Comparison of ENCODE assay signal across 25 cellular contexts in genomic region chr13:35836476-35836875, GRCh38.
A peak's percentile ranks its signal among the peaks of the same experiment; 100 is the strongest.
DNase-seq lines count a peak whose midpoint lies in the region; ATAC-seq and TF ChIP-seq lines count a peak whose summit lies in the region.
"Had no signal": no experiment of that assay in that cellular context is flagged by ENCODE, and none has a peak within 500 bp of the region (broad histone marks: within the 10 kb centered on the region; RNA-seq: fewer than 3 reads in every experiment).

No MANE protein-coding gene starts in this region.

- H3K23ac ChIP-seq in IMR-90 (ENCODE audit: low read depth, low read length) = no peak overlapping the region

- no peak for TF ChIP-seq RAD21 in IMR-90 (IDR thresholded peaks at IDR 0.05; ENCODE audit: low read length)

- CTCF ChIA-PET in IMR-90 (lab: Yijun Ruan, JAX) = no interaction called here

- H2BK20ac ChIP-seq in IMR-90 (ENCODE audit: low read depth, low read length) = no peak overlapping the region; the same call in 1 of the 2 replicates

- no peak overlapping the region for H3K4me3 Mint-ChIP-seq in nephron
- H3K4me3 Mint-ChIP-seq in activated T-cell treated with anti-CD3 and anti-CD28 coated beads, Interleukin-2, amount 50 U/mL, for 72 hours = no peak overlapping the region
- H3K4me3 Mint-ChIP-seq: CD4-positive, alpha-beta T cell; H9; HFFc6 had no signal

- no peak overlapping the region for H2AFZ ChIP-seq in IMR-90 (replicated peaks; ENCODE audit: low read length, poor library complexity)

- peaks cover 10% of the 10 kb centered on the region; the same call in 1 of the 2 replicates for H3K9me1 ChIP-seq in IMR-90 (ENCODE audit: insufficient read depth, low read length)

- no peaks in the 10 kb centered on the region for H4K20me1 ChIP-seq in IMR-90 (ENCODE audit: insufficient read depth, low read length)
- H4K20me1 ChIP-seq: BLaER1 had no signal

- in situ Hi-C loops in IMR-90 (cut with MboI; ENCODE audit: low sequenced_read_pairs) = no loop called here

- peaks cover 51% of the 10 kb centered on the region for H3K4me1 Mint-ChIP-seq in nephron
- no peaks in the 10 kb centered on the region for H3K4me1 Mint-ChIP-seq in activated T-cell treated with anti-CD3 and anti-CD28 coated beads, Interleukin-2, amount 50 U/mL, for 72 hours (ENCODE audit: low read depth)

- 100% methylated on average over 3 of the region's 7 CpGs; no CpG with 5 or more reads in 1 of the 2 experiments for WGBS in IMR-90 (ENCODE audit: extremely low coverage in 2 of 2, insufficient read length in 1 of 2), 2 experiments

- no peak overlapping the region for H4K91ac ChIP-seq in IMR-90 (ENCODE audit: insufficient read depth, low read depth, low read length)

- H3K36me3 ChIP-seq in IMR-90 (ENCODE audit: control insufficient read depth, insufficient read depth, low read length) (no peaks in the 10 kb centered on the region), vagina (no peaks in the 10 kb centered on the region)
- H3K36me3 ChIP-seq: BLaER1 had no signal

- no peak for ATAC-seq in IMR-90 (ENCODE audit: low read depth)
- no peak for ATAC-seq in activated T-cell treated with anti-CD3 and anti-CD28 coated beads, Interleukin-2, amount 50 U/mL, for 72 hours (replicated peaks in 1 of 2)

- H2AK5ac ChIP-seq in IMR-90 (ENCODE audit: low read depth, low read length) = no peak overlapping the region

- no peak overlapping the region for H2BK15ac ChIP-seq in IMR-90 (ENCODE audit: low read depth, low read length)

- dilution Hi-C loops in IMR-90 (cut with HindIII; ENCODE audit: low sequenced_read_pairs, unreplicated experiment) = no loop called here

- peak; percentile 19 for DNase-seq in EH (ENCODE audit: low read depth)
- no peak for DNase-seq in IMR-90
- no peak for DNase-seq in vagina (ENCODE audit: extremely low spot score in 2 of 2)
- DNase-seq in activated CD8-positive, alpha-beta memory T cell treated with anti-CD3 and anti-CD28 coated beads, Interleukin-2, amount 50 U/mL, for 48 hours = no peak
- DNase-seq in activated T-cell treated with anti-CD3 and anti-CD28 coated beads, Interleukin-2, amount 50 U/mL, for 72 hours = no peak
- no peak for DNase-seq in NCI-H1417 (lab: John Stamatoyannopoulos, UW)
- DNase-seq: CD4-positive, alpha-beta T cell; DMS79; GF-D8; H9; HFFc6; Karpas-422; NCI-H1092; NCI-H1436; NCI-H187; NCI-H2081 treated with DMSO at 0.1 percent for 48 hours; NCI-H2171; NCI-H226; NCI-H510A; NCI-H69; SHP77; T-helper 1 cell had no signal

- H3K18ac ChIP-seq in IMR-90 (ENCODE audit: low read depth, low read length) = no peak overlapping the region

- no peak overlapping the region for H3K14ac ChIP-seq in IMR-90 (replicated peaks; ENCODE audit: low read depth, low read length)

- no peak overlapping the region for H2BK5ac ChIP-seq in IMR-90 (ENCODE audit: low read depth, low read length, poor library complexity, severe bottlenecking)

- H3K36me3 Mint-ChIP-seq in nephron (ENCODE audit: low read depth) = no peaks in the 10 kb centered on the region
- no peaks in the 10 kb centered on the region for H3K36me3 Mint-ChIP-seq in activated T-cell treated with anti-CD3 and anti-CD28 coated beads, Interleukin-2, amount 50 U/mL, for 72 hours (ENCODE audit: insufficient read depth in 2 of 2)

- H3K9me3 ChIP-seq in IMR-90 (ENCODE audit: control insufficient read depth, insufficient read depth, low read length) (no peaks in the 10 kb centered on the region), vagina (no peaks in the 10 kb centered on the region)
- H3K9me3 ChIP-seq: BLaER1 had no signal

- no peak overlapping the region for H3K56ac ChIP-seq in IMR-90 (ENCODE audit: extremely low read depth, insufficient read depth, low read length)

- H3K4me1 ChIP-seq in IMR-90 (ENCODE audit: control insufficient read depth, insufficient read depth, low read length) (peaks cover 7% of the 10 kb centered on the region), vagina (no peaks in the 10 kb centered on the region)
- H3K4me1 ChIP-seq: BLaER1 had no signal

- no peak overlapping the region for H4K5ac ChIP-seq in IMR-90 (ENCODE audit: low read depth, low read length)

- H3K27ac ChIP-seq in IMR-90 (ENCODE audit: insufficient read depth, low read length) (no peak overlapping the region), vagina (peak overlapping the region; percentile 20)
- H3K27ac ChIP-seq: BLaER1, RWPE1 had no signal

- H3K79me1 ChIP-seq in IMR-90 (ENCODE audit: low read depth in 1 of 2, low read length in 2 of 2) = no peaks in the 10 kb centered on the region

- no peak overlapping the region for H2AK9ac ChIP-seq in IMR-90 (replicated peaks; ENCODE audit: low read depth, low read length, poor library complexity)

- H3K4ac ChIP-seq in IMR-90 (ENCODE audit: low read depth, low read length) = no peak overlapping the region

- H3K27ac Mint-ChIP-seq in nephron = peak overlapping the region; percentile 13 to 70 (median 63)
- H3K27ac Mint-ChIP-seq in activated T-cell treated with anti-CD3 and anti-CD28 coated beads, Interleukin-2, amount 50 U/mL, for 72 hours = no peak overlapping the region
- H3K27ac Mint-ChIP-seq: CD4-positive, alpha-beta T cell; H9; HFFc6 had no signal

- H3K9me3 Mint-ChIP-seq in nephron = no peaks in the 10 kb centered on the region
- H3K9me3 Mint-ChIP-seq in activated T-cell treated with anti-CD3 and anti-CD28 coated beads, Interleukin-2, amount 50 U/mL, for 72 hours = peaks cover 0 to 2% of the 10 kb centered on the region in 2 donors
- H3K9me3 Mint-ChIP-seq: CD4-positive, alpha-beta T cell; H9; HFFc6 had no signal

- no peaks in the 10 kb centered on the region for H3K27me3 ChIP-seq in IMR-90 (ENCODE audit: control insufficient read depth, insufficient read depth, low read length)
- no peaks in the 10 kb centered on the region for H3K27me3 ChIP-seq in vagina
- H3K27me3 ChIP-seq: BLaER1 had no signal

- H3K4me3 ChIP-seq in IMR-90 (ENCODE audit: insufficient read depth, low read depth, low read length) = no peak overlapping the region
- no peak overlapping the region for H3K4me3 ChIP-seq in vagina
- H3K4me3 ChIP-seq: BLaER1 had no signal

- no TSS peak for BruUV-seq in IMR-90 (replicated peaks; lab: Mats Ljungman, UMichigan)

- TF ChIP-seq CTCF in IMR-90 (conservative IDR thresholded peaks at IDR 0.05; ENCODE audit: low read depth, low read length) (no peak), nephron (IDR thresholded peaks at IDR 0.05; ENCODE audit: unreplicated experiment in 3 of 3) (no peak), vagina (IDR thresholded peaks at IDR 0.05) (no peak)

- no peak overlapping the region for H3K9ac ChIP-seq in IMR-90 (ENCODE audit: low read depth, low read length)
- H3K9ac ChIP-seq: BLaER1 had no signal

- no peak overlapping the region for H4K8ac ChIP-seq in IMR-90 (ENCODE audit: low read depth in 2 of 2, low read length in 2 of 2)

- intact Hi-C loops in IMR-90 (cut with micrococcal nuclease) (no loop called here), vagina (cut with DNase I) (no loop called here)

- no peaks in the 10 kb centered on the region for H3K27me3 Mint-ChIP-seq in nephron (ENCODE audit: low read depth)
- H3K27me3 Mint-ChIP-seq in activated T-cell treated with anti-CD3 and anti-CD28 coated beads, Interleukin-2, amount 50 U/mL, for 72 hours (ENCODE audit: low read depth) = no peaks in the 10 kb centered on the region
- H3K27me3 Mint-ChIP-seq: CD4-positive, alpha-beta T cell had no signal

- no peak for TF ChIP-seq POLR2A in IMR-90 (IDR thresholded peaks at IDR 0.05; ENCODE audit: low read depth, low read length)
- no peak for TF ChIP-seq POLR2A in vagina (IDR thresholded peaks at IDR 0.05)

- H2BK120ac ChIP-seq in IMR-90 (ENCODE audit: low read depth, low read length) = peak overlapping the region; percentile 14; the same call in 1 of the 2 replicates

- H3K4me2 ChIP-seq in IMR-90 (ENCODE audit: low read depth, low read length) = no peak overlapping the region
- H3K4me2 ChIP-seq: BLaER1 had no signal

- POLR2A ChIA-PET in IMR-90 (lab: Charles Lee; ENCODE audit: unreplicated experiment) = no interaction called here

TF ChIP-seq in IMR-90, 13 proteins besides CTCF, POLR2A, EP300 and RAD21:
- TF ChIP-seq MAFK (IDR thresholded peaks at IDR 0.05; ENCODE audit: low read depth, low read length) (no peak), MXI1 (IDR thresholded peaks at IDR 0.05; ENCODE audit: borderline replicate concordance, low read depth, low read length) (no peak), CHD1 (IDR thresholded peaks at IDR 0.05; ENCODE audit: low read depth, low read length) (no peak), BHLHE40 (IDR thresholded peaks at IDR 0.05; ENCODE audit: low read depth, low read length) (no peak), SMC3 (IDR thresholded peaks at IDR 0.05; ENCODE audit: low read depth, low read length) (no peak), CEBPB (IDR thresholded peaks at IDR 0.05; ENCODE audit: low read depth, low read length) (no peak), MAZ (IDR thresholded peaks at IDR 0.05; ENCODE audit: borderline replicate concordance, low read depth, low read length) (no peak), RCOR1 (IDR thresholded peaks at IDR 0.05; ENCODE audit: insufficient replicate concordance, low read length) (no peak), FOS (IDR thresholded peaks at IDR 0.05; ENCODE audit: low read depth, low read length) (no peak), NFE2L2 (IDR thresholded peaks at IDR 0.05; ENCODE audit: low read depth, low read length) (no peak)
- TF ChIP-seq, protein P1, sequence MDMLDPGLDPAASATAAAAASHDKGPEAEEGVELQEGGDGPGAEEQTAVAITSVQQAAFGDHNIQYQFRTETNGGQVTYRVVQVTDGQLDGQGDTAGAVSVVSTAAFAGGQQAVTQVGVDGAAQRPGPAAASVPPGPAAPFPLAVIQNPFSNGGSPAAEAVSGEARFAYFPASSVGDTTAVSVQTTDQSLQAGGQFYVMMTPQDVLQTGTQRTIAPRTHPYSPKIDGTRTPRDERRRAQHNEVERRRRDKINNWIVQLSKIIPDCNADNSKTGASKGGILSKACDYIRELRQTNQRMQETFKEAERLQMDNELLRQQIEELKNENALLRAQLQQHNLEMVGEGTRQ (IDR thresholded peaks at IDR 0.05; ENCODE audit: low read depth, low read length) = no peak
